ENCODE assay signal across 20 cellular contexts in genomic region chr16:84930298-84931106, GRCh38.
DNase-seq lines count a peak whose midpoint lies in the region; ATAC-seq, FAIRE-seq and TF ChIP-seq lines count a peak whose summit lies in the region.
"Had no signal": no experiment of that assay in that cellular context is flagged by ENCODE, and none has a peak within 500 bp of the region (broad histone marks: within the 10 kb centered on the region; RNA-seq: fewer than 3 reads in every experiment).

No MANE protein-coding gene starts in this region.

- H3K36me3 ChIP-seq in heart right ventricle, result no peaks in the 10 kb centered on the region
- H3K36me3 ChIP-seq: colonic mucosa, HAP-1, stomach had no signal

- H3K4me1 ChIP-seq in heart right ventricle, result peaks cover 12 to 56% (median 34%) of the 10 kb centered on the region in 9 donors
- H3K4me1 ChIP-seq: colonic mucosa, HAP-1 had no signal

- H3K27ac ChIP-seq in heart right ventricle, result peak overlapping the region in 6 of 10 donors; percentile 26 to 86 (median 65)
- H3K27ac ChIP-seq: colonic mucosa had no signal

- H3K27me3 ChIP-seq in heart right ventricle, result no peaks in the 10 kb centered on the region
- H3K27me3 ChIP-seq: colonic mucosa, stomach had no signal

- WGBS in heart right ventricle, 2 donors, result 80 to 85% methylated on average over 8 of the region's 8 CpGs

- H3K36me3 Mint-ChIP-seq in activated T-helper 2 cell treated with anti-CD3 and anti-CD28 coated beads, Interferon-gamma antibody, Interleukin-2, Interleukin-4, amounts not matched to agents 10 μg/mL and 5 μg/mL and 100 μg/mL, durations not matched to agents 14 hours and 24 hours and 36 hours (ENCODE audit: low read depth), result no peaks in the 10 kb centered on the region
- H3K36me3 Mint-ChIP-seq in natural killer cell, result no peaks in the 10 kb centered on the region

- no peaks in the 10 kb centered on the region for H3K4me1 Mint-ChIP-seq in activated T-helper 2 cell treated with anti-CD3 and anti-CD28 coated beads, Interferon-gamma antibody, Interleukin-2, Interleukin-4, amounts not matched to agents 10 μg/mL and 5 μg/mL and 100 μg/mL, durations not matched to agents 14 hours and 24 hours and 36 hours (ENCODE audit: low read depth)
- H3K4me1 Mint-ChIP-seq in natural killer cell, result peaks cover 0 to 9% of the 10 kb centered on the region in 2 donors

- no peak for DNase-seq in heart right ventricle
- DNase-seq in Right ventricle myocardium superior, result no peak
- no peak for DNase-seq in activated T-helper 2 cell treated with anti-CD3 and anti-CD28 coated beads, Interferon-gamma antibody, Interleukin-2, Interleukin-4, amounts not matched to agents 10 μg/mL and 5 μg/mL and 100 μg/mL, durations not matched to agents 14 hours and 24 hours and 36 hours (ENCODE audit: low spot score)
- DNase-seq in natural killer cell, result no peak
- DNase-seq in urothelium cell line (ENCODE audit: low spot score), result no peak
- no peak for DNase-seq in NAMALWA (ENCODE audit: low spot score)
- DNase-seq in C1 segment of cervical spinal cord (lab: John Stamatoyannopoulos, UW), result no peak
- no peak for DNase-seq in NCI-H128 (lab: John Stamatoyannopoulos, UW; ENCODE audit: unreplicated experiment)
- DNase-seq: activated effector memory CD4-positive, alpha-beta T cell treated with Interleukin-2 at 50 U/mL for 16 hours; colonic mucosa; GDM1; MM.1S; NCI-H187 treated with DMSO at 0.1 percent for 48 hours; NCI-H510A; SHP77 treated with DMSO at 0.1 percent for 48 hours; small intestine; stomach; T-helper 9 cell had no signal

- peaks cover 0 to 3% (median 0%) of the 10 kb centered on the region in 11 donors for H3K9me3 ChIP-seq in heart right ventricle
- H3K9me3 ChIP-seq: colonic mucosa, HAP-1, stomach had no signal

- ATAC-seq in heart right ventricle (no peak), Right ventricle myocardium superior (ENCODE audit: poor library complexity) (no peak), natural killer cell (peak; percentile 55 to 73 (median 68))

- intact Hi-C loops in heart right ventricle (cut with DNase I) (no loop called here), Right ventricle myocardium superior (cut with DNase I) (no loop called here), natural killer cell (cut with micrococcal nuclease) (no loop called here)
- intact Hi-C loops in activated T-helper 2 cell treated with anti-CD3 and anti-CD28 coated beads, Interferon-gamma antibody, Interleukin-2, Interleukin-4, amounts not matched to agents 10 μg/mL and 5 μg/mL and 100 μg/mL, durations not matched to agents 14 hours and 24 hours and 36 hours (cut with micrococcal nuclease), result no loop called here

- H3K9me3 Mint-ChIP-seq in activated T-helper 2 cell treated with anti-CD3 and anti-CD28 coated beads, Interferon-gamma antibody, Interleukin-2, Interleukin-4, amounts not matched to agents 10 μg/mL and 5 μg/mL and 100 μg/mL, durations not matched to agents 14 hours and 24 hours and 36 hours, result no peaks in the 10 kb centered on the region
- H3K9me3 Mint-ChIP-seq in natural killer cell, result no peaks in the 10 kb centered on the region

- no peak for TF ChIP-seq CTCF in heart right ventricle (IDR thresholded peaks at IDR 0.05)
- no peak for TF ChIP-seq CTCF in natural killer cell (IDR thresholded peaks at IDR 0.05)

- peak overlapping the region; percentile 42 for H3K27ac Mint-ChIP-seq in activated T-helper 2 cell treated with anti-CD3 and anti-CD28 coated beads, Interferon-gamma antibody, Interleukin-2, Interleukin-4, amounts not matched to agents 10 μg/mL and 5 μg/mL and 100 μg/mL, durations not matched to agents 14 hours and 24 hours and 36 hours
- H3K27ac Mint-ChIP-seq in natural killer cell, result peak overlapping the region; percentile 58 to 75

- peak; percentile 99 for FAIRE-seq in urothelium cell line (lab: Jason Lieb, UNC)
- FAIRE-seq: astrocyte, small intestine had no signal

- H3K27me3 Mint-ChIP-seq in activated T-helper 2 cell treated with anti-CD3 and anti-CD28 coated beads, Interferon-gamma antibody, Interleukin-2, Interleukin-4, amounts not matched to agents 10 μg/mL and 5 μg/mL and 100 μg/mL, durations not matched to agents 14 hours and 24 hours and 36 hours (ENCODE audit: low read depth), result no peaks in the 10 kb centered on the region
- no peaks in the 10 kb centered on the region for H3K27me3 Mint-ChIP-seq in natural killer cell (ENCODE audit: low read depth in 2 of 2)

- H3K4me3 ChIP-seq in heart right ventricle, result no peak overlapping the region
- H3K4me3 ChIP-seq: colonic mucosa, HAP-1, stomach had no signal

- H3K4me3 Mint-ChIP-seq in activated T-helper 2 cell treated with anti-CD3 and anti-CD28 coated beads, Interferon-gamma antibody, Interleukin-2, Interleukin-4, amounts not matched to agents 10 μg/mL and 5 μg/mL and 100 μg/mL, durations not matched to agents 14 hours and 24 hours and 36 hours (ENCODE audit: low read depth), result no peak overlapping the region
- no peak overlapping the region for H3K4me3 Mint-ChIP-seq in natural killer cell

Comparison
In these comparisons a context has a peak if more than half of its experiments do, and no peak if none do; other contexts are left out.
1. ATAC-seq: peak in natural killer cell (3 of 3); none in heart right ventricle (0 of 8) and Right ventricle myocardium superior (single experiment).